Comparison of ENCODE assay signal across 16 cellular contexts in the genomic region with DNA sequence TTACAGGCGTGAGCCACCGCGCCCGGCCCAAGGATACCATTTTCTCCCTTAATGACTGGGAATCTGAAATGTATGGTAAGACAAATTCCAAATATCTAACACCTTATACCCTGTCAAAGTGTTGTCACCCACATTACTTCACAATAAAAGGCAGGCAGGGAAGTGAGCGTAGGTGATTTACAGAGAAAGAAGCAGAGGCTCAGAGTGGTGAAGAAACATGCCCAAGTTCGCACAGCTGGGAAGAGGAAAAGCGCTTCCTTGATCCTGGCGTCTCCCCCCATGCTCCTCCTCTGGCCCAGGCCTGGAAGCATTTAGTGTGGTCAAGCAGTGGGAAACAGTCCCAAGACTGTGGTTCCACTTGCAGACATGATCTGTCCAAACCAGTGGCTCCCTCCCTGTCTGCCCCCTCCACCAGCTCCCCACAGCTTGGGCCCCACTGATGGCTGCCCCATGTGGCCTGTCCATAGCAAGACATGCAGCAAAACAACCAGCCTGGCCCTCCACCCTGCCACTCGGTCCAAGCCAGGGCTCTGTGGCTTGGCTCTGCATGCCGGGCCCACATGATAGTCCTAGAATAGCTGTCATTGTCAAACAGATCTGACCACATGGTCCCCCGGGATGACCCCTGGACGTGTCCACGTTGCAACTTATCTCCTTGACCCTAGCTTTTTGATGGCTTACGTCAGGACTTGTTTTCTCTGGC.
DNase-seq lines count a peak whose midpoint lies in the region; ATAC-seq, FAIRE-seq and TF ChIP-seq lines count a peak whose summit lies in the region.
"Had no signal": no experiment of that assay in that cellular context is flagged by ENCODE, and none has a peak within 500 bp of the region (broad histone marks: within the 10 kb centered on the region; RNA-seq: fewer than 3 reads in every experiment).

No MANE protein-coding gene starts in this region.

- no peaks in the 10 kb centered on the region for H3K79me1 ChIP-seq in H1 (ENCODE audit: low read depth, low read length)

- H3K56ac ChIP-seq in H1 (replicated peaks; ENCODE audit: insufficient read length, low read depth, low read length) = no peak overlapping the region

- H3K79me2 ChIP-seq in HCT116 (ENCODE audit: insufficient read depth, low read length) = no peaks in the 10 kb centered on the region
- no peaks in the 10 kb centered on the region for H3K79me2 ChIP-seq in H1 (ENCODE audit: control insufficient read depth in 1 of 2, insufficient read depth in 2 of 2, low read length in 2 of 2)

- no peak overlapping the region for H3K23ac ChIP-seq in H1 (ENCODE audit: insufficient read length)

- no peak overlapping the region for H2BK5ac ChIP-seq in H1 (ENCODE audit: low read depth, low read length)

- H3K9ac ChIP-seq in HCT116 (ENCODE audit: low read length) = no peak overlapping the region
- H3K9ac ChIP-seq in H1 (replicated peaks in 1 of 4; ENCODE audit: extremely low read depth in 1 of 4, low read depth in 3 of 4, low read length in 3 of 4) = no peak overlapping the region

- no peak overlapping the region for H3K4me2 ChIP-seq in HCT116 (ENCODE audit: low read length)
- no peak overlapping the region for H3K4me2 ChIP-seq in H1 (ENCODE audit: insufficient read depth in 1 of 2, low read depth in 2 of 2, low read length in 2 of 2)

- CTCF ChIA-PET in HCT116 (lab: Charles Lee) = no interaction called here
- CTCF ChIA-PET in H1 (lab: Charles Lee; ENCODE audit: partially characterized antibody) = interaction anchor here (0.8 to 2.7 kb wide), 9 partner anchors 10 to 431 kb away, joined by 3 to 9 read pairs (median 3); no protein-coding TSS in a partner anchor

- no peak overlapping the region for H2AK5ac ChIP-seq in H1 (ENCODE audit: low read depth, low read length)

- H2BK20ac ChIP-seq in H1 (ENCODE audit: low read length) = no peak overlapping the region

- H2BK12ac ChIP-seq in H1 (ENCODE audit: low read depth, low read length) = no peak overlapping the region

- POLR2A ChIA-PET in HCT116 (lab: Charles Lee) = no interaction called here
- POLR2A ChIA-PET in H1 (lab: Charles Lee; ENCODE audit: partially characterized antibody) = no interaction called here

- H3K4me3 ChIP-seq in HCT116 (replicated peaks in 1 of 2; ENCODE audit: low read depth in 1 of 2, low read length in 2 of 2) = no peak overlapping the region
- H3K4me3 ChIP-seq in H1 (ENCODE audit: extremely low read depth in 1 of 4, insufficient read depth in 2 of 4, low read depth in 3 of 4, low read length in 4 of 4) = no peak overlapping the region
- no peak overlapping the region for H3K4me3 ChIP-seq in right lobe of liver
- no peak overlapping the region for H3K4me3 ChIP-seq in tibial nerve

- H3K18ac ChIP-seq in H1 (ENCODE audit: extremely low read depth, low read length) = no peak overlapping the region

- H3K14ac ChIP-seq in H1 (ENCODE audit: insufficient read length) = no peak overlapping the region

- RAD21 ChIA-PET in HCT116 (lab: Charles Lee; ENCODE audit: low non-redundant PET in 1 of 2, low total read pairs in 2 of 2, uncharacterized antibody in 2 of 2, unreplicated experiment in 2 of 2) = no interaction called here

- TF ChIP-seq EP300 in H1 (IDR thresholded peaks at IDR 0.05; ENCODE audit: borderline replicate concordance in 1 of 2, low read depth in 2 of 2, low read length in 2 of 2) (no peak), tibial nerve (IDR thresholded peaks at IDR 0.05) (no peak)

- no peak overlapping the region for H4K5ac ChIP-seq in H1 (ENCODE audit: insufficient read length, low read depth, low read length)

- H4K91ac ChIP-seq in H1 (replicated peaks; ENCODE audit: insufficient read length, low read length) = no peak overlapping the region

- no peak overlapping the region for H4K8ac ChIP-seq in H1 (ENCODE audit: extremely low read depth, insufficient read depth, low read length)

- H3K36me3 ChIP-seq in HCT116 (ENCODE audit: control insufficient read depth in 1 of 2, insufficient read depth in 2 of 2, low read length in 2 of 2) (no peaks in the 10 kb centered on the region), H1 (ENCODE audit: control insufficient read depth in 2 of 4, insufficient read depth in 4 of 4, low read length in 3 of 4) (no peaks in the 10 kb centered on the region), right lobe of liver (no peaks in the 10 kb centered on the region), tibial nerve (peaks cover 0 to 17% (median 0%) of the 10 kb centered on the region in 3 donors)

- no peak overlapping the region; the same call in 1 of the 2 replicates for H3K27ac ChIP-seq in HCT116 (ENCODE audit: low read depth, low read length)
- H3K27ac ChIP-seq in H1 (ENCODE audit: low read depth, low read length) = no peak overlapping the region
- no peak overlapping the region for H3K27ac ChIP-seq in right lobe of liver
- H3K27ac ChIP-seq in tibial nerve = peak overlapping the region in 1 of 4 donors; percentile 28

- no peak for FAIRE-seq in H1 (lab: Jason Lieb, UNC)
- FAIRE-seq: GM12892 had no signal

- TF ChIP-seq CTCF in HCT116 (IDR thresholded peaks at IDR 0.05 in 2 of 3, conservative IDR thresholded peaks at IDR 0.05 in 1 of 3; ENCODE audit: borderline replicate concordance in 1 of 3, insufficient read depth in 1 of 3, low read depth in 2 of 3, low read length in 2 of 3) (0 out of 6 replicates have a peak, but pooled peaks of 1 of the 3 experiments have one; percentile 9), H1 (IDR thresholded peaks at IDR 0.05; ENCODE audit: control extremely low read depth in 1 of 3, insufficient read depth in 1 of 3, low read depth in 1 of 3, low read length in 3 of 3) (peak in 2 of 3 experiments; percentile 26 to 40; a peak in 2 of 4 replicates), right lobe of liver (IDR thresholded peaks at IDR 0.05) (no peak), tibial nerve (IDR thresholded peaks at IDR 0.05) (peak in 1 of 5 experiments; percentile 7)

- intact Hi-C loops in HCT116 (cut with micrococcal nuclease) (no loop called here), right lobe of liver (cut with DNase I) (loop anchor here in 1 of 2 donors (5.0 kb wide), 1 partner anchor 294 kb away; no protein-coding TSS in a partner anchor)

- no peaks in the 10 kb centered on the region for H3K23me2 ChIP-seq in H1 (ENCODE audit: low read depth, low read length)

- H3K9me3 ChIP-seq in HCT116 (ENCODE audit: control insufficient read depth in 1 of 2, insufficient read depth in 1 of 2, low read depth in 1 of 2, low read length in 2 of 2) (no peaks in the 10 kb centered on the region), H1 (ENCODE audit: insufficient read depth in 2 of 2, low read depth in 1 of 2, low read length in 1 of 2) (no peaks in the 10 kb centered on the region), right lobe of liver (no peaks in the 10 kb centered on the region), tibial nerve (peaks cover 0 to 8% (median 2%) of the 10 kb centered on the region in 4 donors)

- BruUV-seq in HCT116 (replicated peaks; lab: Mats Ljungman, UMichigan) = no TSS peak

- H2AFZ ChIP-seq in HCT116 (ENCODE audit: low read depth, low read length, poor library complexity, severe bottlenecking) = no peak overlapping the region
- no peak overlapping the region for H2AFZ ChIP-seq in H1 (ENCODE audit: low read length)

- no peaks in the 10 kb centered on the region for H3K9me2 ChIP-seq in HCT116 (ENCODE audit: insufficient read depth)

- H4K20me1 ChIP-seq in HCT116 (ENCODE audit: insufficient read depth) (no peaks in the 10 kb centered on the region), H1 (replicated peaks in 1 of 2; ENCODE audit: control insufficient read depth in 1 of 2, insufficient read depth in 2 of 2, low read length in 2 of 2) (no peaks in the 10 kb centered on the region)

- H3K4me1 ChIP-seq in HCT116 (ENCODE audit: control insufficient read depth in 1 of 2, insufficient read depth in 2 of 2, low read length in 2 of 2) (no peaks in the 10 kb centered on the region), H1 (replicated peaks in 1 of 4; ENCODE audit: control insufficient read depth in 3 of 4, insufficient read depth in 4 of 4, low read length in 3 of 4) (no peaks in the 10 kb centered on the region), right lobe of liver (peaks cover 0 to 8% (median 4%) of the 10 kb centered on the region in 4 donors), tibial nerve (peaks cover 0 to 27% (median 1%) of the 10 kb centered on the region in 4 donors)

- 82% methylated on average over 14 of the region's 14 CpGs; no CpG with 5 or more reads in 1 of the 2 experiments for WGBS in H1 (ENCODE audit: extremely low coverage in 1 of 2, insufficient coverage in 1 of 2, insufficient read length in 1 of 2, insufficient replicate concordance in 2 of 2, low coverage in 1 of 2, low lambda C conversion rate in 2 of 2, missing lambda C conversion rate in 1 of 2), 2 experiments
- WGBS in right lobe of liver (ENCODE audit: insufficient coverage, low coverage, low lambda C conversion rate, missing lambda C conversion rate) = 61% methylated on average over 13 of the region's 14 CpGs
- 72 to 73% methylated on average over 14 of the region's 14 CpGs for WGBS in tibial nerve, 2 donors

- TF ChIP-seq RAD21 in HCT116 (IDR thresholded peaks at IDR 0.05; ENCODE audit: low read depth) (no peak), H1 (IDR thresholded peaks at IDR 0.05 in 1 of 2, conservative IDR thresholded peaks at IDR 0.05 in 1 of 2; ENCODE audit: low read depth in 2 of 2, low read length in 2 of 2) (peak in 1 of 2 experiments; percentile 34; a peak in 2 of 4 replicates)

- DNase-seq in HCT116 (ENCODE audit: low read depth, low spot score) = no peak
- no peak for DNase-seq in H1 (ENCODE audit: low read depth in 1 of 2, low spot score in 2 of 2)
- no peak for DNase-seq in right lobe of liver
- DNase-seq in tibial nerve (ENCODE audit: low spot score in 2 of 2) = peak; percentile 30 to 33
- DNase-seq in NCI-H2081 (lab: John Stamatoyannopoulos, UW) = no peak
- DNase-seq in stimulated activated CD4-positive, alpha-beta T cell treated with anti-CD3 and anti-CD28 coated beads, Interleukin-4, amount 100 ng/mL, for 1 hour = no peak
- DNase-seq: activated CD4-positive, alpha-beta T cell treated with anti-CD3 and anti-CD28 coated beads, Interleukin-2, amount 10 ng/mL, durations not matched to agents 7 days and 5 days; activated gamma-delta T cell; DMS153; HCEC 1CT; NCI-H1930; stimulated activated CD4-positive, alpha-beta T cell treated with anti-CD3 and anti-CD28 coated beads, Interleukin-4, amount 100 ng/mL, for 24 hours; stimulated activated naive CD8-positive, alpha-beta T cell treated with anti-CD3 and anti-CD28 coated beads, Interleukin-15, Interleukin-2, amounts not matched to agents 100 U/mL and 50 U/mL, for 24 hours; T-helper 1 cell had no signal

- no peak overlapping the region for H2BK120ac ChIP-seq in H1 (replicated peaks; ENCODE audit: low read depth, low read length)

- H2BK15ac ChIP-seq in H1 (ENCODE audit: low read length) = no peak overlapping the region

- H3K27me3 ChIP-seq in HCT116 (ENCODE audit: insufficient read depth, low read length) (no peaks in the 10 kb centered on the region), H1 (replicated peaks in 1 of 4; ENCODE audit: control insufficient read depth in 3 of 4, extremely low read depth in 1 of 4, insufficient read depth in 3 of 4, low read length in 3 of 4) (no peaks in the 10 kb centered on the region; a peak in 2 of 7 replicates), right lobe of liver (no peaks in the 10 kb centered on the region), tibial nerve (no peaks in the 10 kb centered on the region)

- no peak for TF ChIP-seq POLR2A in HCT116 (IDR thresholded peaks at IDR 0.05; ENCODE audit: borderline replicate concordance, extremely low read depth, insufficient read depth, insufficient read length)
- TF ChIP-seq POLR2A in H1 (IDR thresholded peaks at IDR 0.05; ENCODE audit: control extremely low read depth in 1 of 2, low read depth in 2 of 2, low read length in 2 of 2) = no peak
- TF ChIP-seq POLR2A in right lobe of liver (IDR thresholded peaks at IDR 0.05) = no peak
- no peak for TF ChIP-seq POLR2A in tibial nerve (IDR thresholded peaks at IDR 0.05)

- H3K4ac ChIP-seq in H1 (replicated peaks; ENCODE audit: insufficient read length, low read depth, low read length) = no peak overlapping the region

- ATAC-seq in HCT116 (peak; percentile 69), right lobe of liver (peak in 3 of 4 donors; percentile 38 to 54 (median 52)), HG02642 (IDR thresholded peaks at IDR 0.05; ENCODE audit: poor library complexity, unreplicated experiment) (no peak)
- ATAC-seq: stimulated activated naive CD8-positive, alpha-beta T cell treated with anti-CD3 and anti-CD28 coated beads, Interleukin-15, Interleukin-2, amounts not matched to agents 100 U/mL and 50 U/mL, for 24 hours had no signal

Comparison
In these comparisons a context has a peak if more than half of its experiments do, and no peak if none do; other contexts are left out.
1. DNase-seq: peak in tibial nerve (2 of 2); none in HCT116 (single experiment), H1 (0 of 2), right lobe of liver (0 of 3), NCI-H2081 (0 of 2) and stimulated activated CD4-positive, alpha-beta T cell treated with anti-CD3 and anti-CD28 coated beads, Interleukin-4, amount 100 ng/mL, for 1 hour (single experiment).
2. CTCF ChIP-seq: peak in H1 (2 of 3); none in right lobe of liver (0 of 4).